In genomic region chr11:119892311-119892808, GRCh38 we compare ENCODE assay signal across 18 cellular contexts.
A peak's percentile ranks its signal among the peaks of the same experiment; 100 is the strongest.
DNase-seq lines count a peak whose midpoint lies in the region; ATAC-seq and TF ChIP-seq lines count a peak whose summit lies in the region.
"Had no signal": no experiment of that assay in that cellular context is flagged by ENCODE, and none has a peak within 500 bp of the region (broad histone marks: within the 10 kb centered on the region; RNA-seq: fewer than 3 reads in every experiment).

No MANE protein-coding gene starts in this region.

- H3K79me2 ChIP-seq in H9 (ENCODE audit: insufficient read depth, low read length) = no peaks in the 10 kb centered on the region

- H4K20me1 ChIP-seq in H9 (ENCODE audit: control insufficient read depth, insufficient read depth, insufficient read length) = no peaks in the 10 kb centered on the region

- ATAC-seq in HG03045 (IDR thresholded peaks at IDR 0.05; ENCODE audit: unreplicated experiment) = no peak
- ATAC-seq: T-helper 17 cell had no signal

- peak overlapping the region; percentile 25; the same call in 1 of the 2 replicates for H3K14ac ChIP-seq in H9 (ENCODE audit: insufficient read depth, low read length)

- no peaks in the 10 kb centered on the region for H3K23me2 ChIP-seq in H9 (ENCODE audit: insufficient read length, low read depth, low read length, poor library complexity, severe bottlenecking)

- H3K36me3 ChIP-seq in left ventricle myocardium inferior = no peaks in the 10 kb centered on the region
- H3K36me3 ChIP-seq: gastrocnemius medialis, prostate gland, thoracic aorta had no signal

- no peak overlapping the region for H4K5ac ChIP-seq in H9 (ENCODE audit: insufficient read length, low read depth, low read length)

- H3K79me1 ChIP-seq in H9 (ENCODE audit: insufficient read depth, low read depth, low read length, poor library complexity, severe bottlenecking) = no peaks in the 10 kb centered on the region

- H2AFZ ChIP-seq in H9 (ENCODE audit: low read length) = no peak overlapping the region

- no peak overlapping the region for H2AK5ac ChIP-seq in H9 (ENCODE audit: insufficient read length, low read length)

- H3K27ac ChIP-seq in H9 (ENCODE audit: insufficient read length, low read depth, low read length) (no peak overlapping the region), left ventricle myocardium inferior (replicated peaks) (peak overlapping the region; percentile 93), RWPE1 (no peak overlapping the region)
- H3K27ac ChIP-seq: gastrocnemius medialis, prostate gland, thoracic aorta had no signal

- no peak overlapping the region for H3K23ac ChIP-seq in H9 (ENCODE audit: insufficient read length, low read depth, low read length)

- no peak overlapping the region for H3K4me3 Mint-ChIP-seq in H9
- H3K4me3 Mint-ChIP-seq: activated naive CD8-positive, alpha-beta T cell treated with anti-CD3 and anti-CD28 coated beads, Interleukin-2, amount 10 ng/mL, durations not matched to agents 7 days and 5 days; activated T-helper 1 cell treated with anti-CD3 and anti-CD28 coated beads, Interleukin-12 subunit alpha, Interleukin-12 subunit beta, Interleukin-2, Interleukin-4 antibody, amounts not matched to agents 30 ng/mL and 10 ng/mL and 1 ng/mL, durations not matched to agents 14 hours and 24 hours and 36 hours; naive B cell; T-helper 17 cell had no signal

- TF ChIP-seq CTCF in H9 (conservative IDR thresholded peaks at IDR 0.05) = no peak
- no peak for TF ChIP-seq CTCF in left ventricle myocardium inferior (IDR thresholded peaks at IDR 0.05; ENCODE audit: borderline replicate concordance)
- TF ChIP-seq CTCF in RWPE1 (conservative IDR thresholded peaks at IDR 0.05; ENCODE audit: low read depth) = no peak

- H3K4ac ChIP-seq in H9 (ENCODE audit: low read depth, low read length) = no peak overlapping the region

- no peak overlapping the region for H3K56ac ChIP-seq in H9 (ENCODE audit: insufficient read length, low read depth, low read length)

- no peak overlapping the region for H2BK5ac ChIP-seq in H9 (ENCODE audit: insufficient read length, low read length)

- POLR2A ChIA-PET in RWPE1 (lab: Yijun Ruan, JAX; ENCODE audit: low non-redundant PET) = no interaction called here

- H3K4me1 Mint-ChIP-seq in H9 = peaks cover 10 to 22% of the 10 kb centered on the region in 2 experiments
- H3K4me1 Mint-ChIP-seq: T-helper 17 cell had no signal

- peak overlapping the region; percentile 26 for H3K4me3 ChIP-seq in left ventricle myocardium inferior
- H3K4me3 ChIP-seq: gastrocnemius medialis, prostate gland, thoracic aorta had no signal

- no CpG with 5 or more reads among the region's 16 CpGs for WGBS in H9 (ENCODE audit: extremely low coverage, insufficient read length, low lambda C conversion rate)

- H3K36me3 Mint-ChIP-seq in H9 (ENCODE audit: insufficient read depth in 1 of 3, low read depth in 3 of 3) = no peaks in the 10 kb centered on the region
- H3K36me3 Mint-ChIP-seq: activated naive CD8-positive, alpha-beta T cell treated with anti-CD3 and anti-CD28 coated beads, Interleukin-2, amount 10 ng/mL, durations not matched to agents 7 days and 5 days; naive B cell had no signal

- H3K9ac ChIP-seq in H9 (ENCODE audit: extremely low read depth, insufficient read length, low read length) = no peak overlapping the region

- H3K18ac ChIP-seq in H9 (ENCODE audit: insufficient read length, low read depth, low read length) = no peak overlapping the region

- no peak overlapping the region for H3K27ac Mint-ChIP-seq in H9
- H3K27ac Mint-ChIP-seq: activated naive CD8-positive, alpha-beta T cell treated with anti-CD3 and anti-CD28 coated beads, Interleukin-2, amount 10 ng/mL, durations not matched to agents 7 days and 5 days; activated T-helper 1 cell treated with anti-CD3 and anti-CD28 coated beads, Interleukin-12 subunit alpha, Interleukin-12 subunit beta, Interleukin-2, Interleukin-4 antibody, amounts not matched to agents 30 ng/mL and 10 ng/mL and 1 ng/mL, durations not matched to agents 14 hours and 24 hours and 36 hours; naive B cell; T-helper 17 cell had no signal

- intact Hi-C loops in left ventricle myocardium inferior (cut with micrococcal nuclease) = no loop called here

- CTCF ChIA-PET in RWPE1 (lab: Yijun Ruan, JAX) = no interaction called here

- H3K9me3 ChIP-seq in H9 (ENCODE audit: control insufficient read depth, low read depth, low read length) (no peaks in the 10 kb centered on the region), left ventricle myocardium inferior (replicated peaks) (no peaks in the 10 kb centered on the region)
- H3K9me3 ChIP-seq: Caco-2, gastrocnemius medialis, prostate gland, thoracic aorta had no signal

- no peak overlapping the region for H3T11ph ChIP-seq in H9 (ENCODE audit: low read length)

- H3K9me3 Mint-ChIP-seq in H9 = no peaks in the 10 kb centered on the region
- H3K9me3 Mint-ChIP-seq: activated naive CD8-positive, alpha-beta T cell treated with anti-CD3 and anti-CD28 coated beads, Interleukin-2, amount 10 ng/mL, durations not matched to agents 7 days and 5 days; activated T-helper 1 cell treated with anti-CD3 and anti-CD28 coated beads, Interleukin-12 subunit alpha, Interleukin-12 subunit beta, Interleukin-2, Interleukin-4 antibody, amounts not matched to agents 30 ng/mL and 10 ng/mL and 1 ng/mL, durations not matched to agents 14 hours and 24 hours and 36 hours; naive B cell had no signal

- H3K4me2 ChIP-seq in H9 (ENCODE audit: insufficient read depth, insufficient read length, low read length) = no peak overlapping the region

- no peak for DNase-seq in H9
- DNase-seq in amygdala (lab: John Stamatoyannopoulos, UW) = peak in 31 of 56 donors; percentile 19 to 88 (median 53)
- DNase-seq in left ventricle myocardium inferior = peak; percentile 66
- peak; percentile 81 for DNase-seq in retina
- DNase-seq in RWPE1 (ENCODE audit: low spot score) = no peak
- no peak for DNase-seq in midbrain (lab: John Stamatoyannopoulos, UW)
- DNase-seq in NCI-H345 (lab: John Stamatoyannopoulos, UW) = no peak
- DNase-seq: activated CD8-positive, alpha-beta memory T cell treated with anti-CD3 and anti-CD28 coated beads for 24 hours; activated naive CD8-positive, alpha-beta T cell treated with anti-CD3 and anti-CD28 coated beads, Interleukin-2, amount 10 ng/mL, durations not matched to agents 7 days and 5 days; Caco-2; gastrocnemius medialis; naive B cell; stimulated activated CD4-positive, alpha-beta T cell treated with anti-CD3 and anti-CD28 coated beads, Interleukin-12 subunit alpha, Interleukin-12 subunit beta, amount 100 ng/mL, for 4 hours; T-helper 17 cell had no signal

- H3K4me1 ChIP-seq in H9 (ENCODE audit: insufficient read depth, low read length) = no peaks in the 10 kb centered on the region
- peaks cover 42% of the 10 kb centered on the region for H3K4me1 ChIP-seq in left ventricle myocardium inferior
- H3K4me1 ChIP-seq: gastrocnemius medialis, prostate gland had no signal

- H3K27me3 Mint-ChIP-seq in H9 (ENCODE audit: low read depth) = peaks cover 18% of the 10 kb centered on the region

- no peak overlapping the region for H4K91ac ChIP-seq in H9 (ENCODE audit: insufficient read length, low read depth, low read length)

- no peak overlapping the region for H2BK120ac ChIP-seq in H9 (ENCODE audit: low read depth, low read length, poor library complexity, severe bottlenecking)

- no peak overlapping the region for H4K8ac ChIP-seq in H9 (replicated peaks; ENCODE audit: insufficient read length, low read depth, low read length)

- H3K27me3 ChIP-seq in H9 (ENCODE audit: insufficient read depth, low read length) (no peaks in the 10 kb centered on the region), left ventricle myocardium inferior (ENCODE audit: low read depth) (peaks cover 26% of the 10 kb centered on the region)

- no peak overlapping the region for H2BK12ac ChIP-seq in H9 (ENCODE audit: insufficient read length, low read depth, low read length)

- no peak overlapping the region for H2BK15ac ChIP-seq in H9 (ENCODE audit: low read depth, low read length)

- no peak overlapping the region for H2BK20ac ChIP-seq in H9 (ENCODE audit: low read depth, low read length, poor library complexity, severe bottlenecking)

Comparison
In these comparisons a context has a peak if more than half of its experiments do, and no peak if none do; other contexts are left out.
1. DNase-seq: peak in amygdala (31 of 56), left ventricle myocardium inferior (single experiment) and retina (single experiment); none in H9 (single experiment), RWPE1 (single experiment), midbrain (single experiment) and NCI-H345 (single experiment).